8 cellular contexts compared by ENCODE assay signal in genomic region chr3:50503504-50503903, GRCh38. TPM values are rescaled to one million over a fixed set of nuclear protein-coding genes. Genes with fewer than 3 reads are reported as not detected.
DNase-seq lines count a peak whose midpoint lies in the region; ATAC-seq and TF ChIP-seq lines count a peak whose summit lies in the region.

CACNA2D2 (minus strand) TSS chr3:50503634; CDS start chr3:50503423, 211 bp downstream.

- no peaks in the 10 kb centered on the region for H3F3A ChIP-seq in GM23248 (ENCODE audit: insufficient read depth)

- ATAC-seq in psoas muscle, result peak; percentile 75 to 95 (median 88)
- ATAC-seq in HG02840 (IDR thresholded peaks at IDR 0.05; ENCODE audit: low FRiP score, unreplicated experiment), result no peak

- H3K9me2 ChIP-seq in GM23248 (ENCODE audit: insufficient read depth), result no peaks in the 10 kb centered on the region
- no peaks in the 10 kb centered on the region for H3K9me2 ChIP-seq in Karpas-422 (replicated peaks; ENCODE audit: insufficient read depth, low read length)

- H3K36me3 ChIP-seq in GM23248 (ENCODE audit: low read depth), result no peaks in the 10 kb centered on the region
- H3K36me3 ChIP-seq in OCI-LY3 (replicated peaks; ENCODE audit: low read depth, low read length), result no peaks in the 10 kb centered on the region
- H3K36me3 ChIP-seq in right atrium auricular region, result no peaks in the 10 kb centered on the region
- no peaks in the 10 kb centered on the region for H3K36me3 ChIP-seq in psoas muscle (ENCODE audit: insufficient read depth in 1 of 2, low read depth in 1 of 2)
- no peaks in the 10 kb centered on the region for H3K36me3 ChIP-seq in urinary bladder (ENCODE audit: insufficient read depth)
- H3K36me3 ChIP-seq in Karpas-422 (ENCODE audit: insufficient read depth, low read length), result no peaks in the 10 kb centered on the region

- H3K27ac ChIP-seq in GM23248 (no peak within 1 kb of the TSS), OCI-LY3 (ENCODE audit: low read length) (no peak within 1 kb of the TSS), right atrium auricular region (peak within 1 kb of the TSS; percentile 68 to 74), psoas muscle (peak within 1 kb of the TSS; percentile 36), urinary bladder (ENCODE audit: low read depth) (no peak within 1 kb of the TSS), Karpas-422 (ENCODE audit: low read length) (no peak within 1 kb of the TSS)

- in situ Hi-C loops in GM23248 (cut with MboI), result no loop called here

- no peak within 1 kb of the TSS for H3K9ac ChIP-seq in GM23248
- H3K9ac ChIP-seq in OCI-LY3 (ENCODE audit: low read length), result peak within 1 kb of the TSS; percentile 36; the same call in 1 of the 2 replicates
- H3K9ac ChIP-seq in Karpas-422 (ENCODE audit: low read length), result no peak within 1 kb of the TSS

- TF ChIP-seq CTCF in OCI-LY3 (IDR thresholded peaks at IDR 0.05; ENCODE audit: low read depth, low read length) (no peak), right atrium auricular region (IDR thresholded peaks at IDR 0.05) (no peak), psoas muscle (IDR thresholded peaks at IDR 0.05) (no peak)

- H3K27me3 ChIP-seq in GM23248 (replicated peaks; ENCODE audit: insufficient read depth), result peaks cover 36% of the 10 kb centered on the region
- H3K27me3 ChIP-seq in OCI-LY3 (ENCODE audit: low read depth, low read length), result peaks cover 54% of the 10 kb centered on the region
- H3K27me3 ChIP-seq in right atrium auricular region, result no peaks in the 10 kb centered on the region
- H3K27me3 ChIP-seq in psoas muscle (ENCODE audit: insufficient read depth in 3 of 3, low read length in 2 of 3), result no peaks in the 10 kb centered on the region
- no peaks in the 10 kb centered on the region for H3K27me3 ChIP-seq in Karpas-422 (ENCODE audit: low read length)

- 3% methylated on average over 14 to 27 of the region's 53 CpGs for WGBS in GM23248 (ENCODE audit: low coverage in 1 of 2, low lambda C conversion rate in 2 of 2, missing lambda C conversion rate in 2 of 2), 2 experiments
- 1 to 2% (median 2%) methylated on average over 23 to 53 of the region's 53 CpGs for WGBS in psoas muscle, 3 donors
- under 1% methylated on average over 47 of the region's 53 CpGs for WGBS in urinary bladder

- H3K4me1 ChIP-seq in GM23248 (ENCODE audit: insufficient read depth) (no peaks in the 10 kb centered on the region), OCI-LY3 (ENCODE audit: low read length) (peaks cover 4% of the 10 kb centered on the region; the same call in 1 of the 2 replicates), right atrium auricular region (peaks cover 0 to 16% of the 10 kb centered on the region in 2 donors), psoas muscle (no peaks in the 10 kb centered on the region), urinary bladder (ENCODE audit: insufficient read depth) (no peaks in the 10 kb centered on the region), Karpas-422 (ENCODE audit: low read length) (no peaks in the 10 kb centered on the region)

- H2AFZ ChIP-seq in GM23248, result no peak within 1 kb of the TSS
- no peak within 1 kb of the TSS for H2AFZ ChIP-seq in OCI-LY3 (ENCODE audit: low read depth, low read length)
- no peak within 1 kb of the TSS for H2AFZ ChIP-seq in Karpas-422 (ENCODE audit: low read length)

- no peaks in the 10 kb centered on the region for H4K20me1 ChIP-seq in GM23248 (ENCODE audit: insufficient read depth)
- no peaks in the 10 kb centered on the region; the same call in 1 of the 2 replicates for H4K20me1 ChIP-seq in OCI-LY3 (ENCODE audit: insufficient read depth, low read length)
- H4K20me1 ChIP-seq in Karpas-422 (ENCODE audit: insufficient read depth, low read depth, low read length), result peaks cover 4% of the 10 kb centered on the region; the same call in 1 of the 2 replicates

- intact Hi-C loops in psoas muscle (cut with DNase I), result no loop called here

- H3K9me3 ChIP-seq in GM23248 (ENCODE audit: low read depth) (no peaks in the 10 kb centered on the region), OCI-LY3 (ENCODE audit: insufficient read depth, low read length) (no peaks in the 10 kb centered on the region), right atrium auricular region (no peaks in the 10 kb centered on the region), psoas muscle (no peaks in the 10 kb centered on the region), Karpas-422 (ENCODE audit: low read length) (no peaks in the 10 kb centered on the region)

- H3K79me2 ChIP-seq in GM23248 (ENCODE audit: insufficient read depth), result no peaks in the 10 kb centered on the region
- H3K79me2 ChIP-seq in OCI-LY3 (ENCODE audit: low read length), result no peaks in the 10 kb centered on the region
- no peaks in the 10 kb centered on the region for H3K79me2 ChIP-seq in Karpas-422 (ENCODE audit: low read length)

- peak within 1 kb of the TSS; percentile 40 for H3K4me3 ChIP-seq in GM23248
- H3K4me3 ChIP-seq in OCI-LY3 (ENCODE audit: low read length), result peak within 1 kb of the TSS; percentile 76
- H3K4me3 ChIP-seq in right atrium auricular region, result peak within 1 kb of the TSS; percentile 58 to 66
- peak within 1 kb of the TSS; percentile 75 for H3K4me3 ChIP-seq in psoas muscle
- peak within 1 kb of the TSS; percentile 65 for H3K4me3 ChIP-seq in urinary bladder (ENCODE audit: low read depth, low read length)
- no peak within 1 kb of the TSS for H3K4me3 ChIP-seq in Karpas-422 (ENCODE audit: low read length)

- H3K4me2 ChIP-seq in GM23248 (ENCODE audit: unreplicated experiment), result no peak within 1 kb of the TSS
- H3K4me2 ChIP-seq in OCI-LY3 (ENCODE audit: low read length), result peak within 1 kb of the TSS; percentile 86
- H3K4me2 ChIP-seq in Karpas-422 (ENCODE audit: low read depth, low read length, poor library complexity, severe bottlenecking), result no peak within 1 kb of the TSS

- DNase-seq in GM23248 (peak; percentile 38), right atrium auricular region (ENCODE audit: low spot score) (no peak), psoas muscle (peak; percentile 61 to 84), Karpas-422 (no peak)
- peak; percentile 45 for DNase-seq in activated gamma-delta T cell treated with anti-CD3 and anti-CD28 coated beads, Interleukin-2, amount 50 U/mL, for 16 hours (ENCODE audit: low read depth)

RNA-seq across cellular contexts. Expression of gene CACNA2D2, which starts in this region (rescaled TPM):
- not detected in 2 replicates for total RNA-seq in GM23248 (2014; rRNA removed; shearing (Covaris generic))
- polyA plus RNA-seq in GM23248 (2016; fragmentation: Nextera tagmentation; extraction: Ambion mirVana) (not detected in 2 replicates), psoas muscle (under 1 TPM; 0.14 to 0.83 (median 0.77) TPM), urinary bladder (1.3 TPM)
- total RNA-seq in right atrium auricular region (1 to 10 TPM; 3.7 to 6.2 TPM), psoas muscle (1 to 10 TPM in 2 of 4 donors, under 1 TPM in 2; 0.56 to 1.6 (median 1.2) TPM), urinary bladder (1.4 TPM)
- not detected in 2 replicates for total RNA-seq in Karpas-422 (2014; rRNA removed; shearing (Covaris generic); ENCODE audit: low replicate concordance)

Comparison
In these comparisons a context has a peak if more than half of its experiments do, and no peak if none do; other contexts are left out.
1. Peak in DNase-seq and H3K4me3 ChIP-seq in GM23248; RNA of the gene not detected or under 1 TPM.
2. DNase-seq: peak in activated gamma-delta T cell treated with anti-CD3 and anti-CD28 coated beads, Interleukin-2, amount 50 U/mL, for 16 hours (single experiment) and psoas muscle (2 of 2); none in right atrium auricular region (single experiment) and Karpas-422 (single experiment).
3. H3K27ac ChIP-seq: peak in right atrium auricular region (2 of 2) and psoas muscle (single experiment); none in GM23248 (single experiment), OCI-LY3 (single experiment), urinary bladder (single experiment) and Karpas-422 (single experiment).